ENCODE assay signal across 8 cellular contexts in genomic region chr11:107689317-107690202, GRCh38. TPM values are rescaled to one million over a fixed set of nuclear protein-coding genes. Genes with fewer than 3 reads are reported as not detected.
A peak's percentile ranks its signal among the peaks of the same experiment; 100 is the strongest.
DNase-seq lines count a peak whose midpoint lies in the region; ATAC-seq lines count a peak whose summit lies in the region.

No MANE protein-coding gene starts in this region.

- no peak overlapping the region for H3K4me3 ChIP-seq in mesendoderm (ENCODE audit: low read length)

- peak; percentile 31 for DNase-seq in activated gamma-delta T cell treated with Interleukin-2 at 50 U/mL for 16 hours
- DNase-seq in activated gamma-delta T cell (lab: John Stamatoyannopoulos, UW), result no peak
- peak; percentile 83 for DNase-seq in NCI-H69 (lab: John Stamatoyannopoulos, UW)
- DNase-seq in activated CD4-positive, alpha-beta T cell treated with anti-CD3 and anti-CD28 coated beads, Interleukin-2, amount 50 U/mL, for 4 hours, result peak; percentile 43 to 52
- peak; percentile 69 for DNase-seq in ecto neural progenitor cell (ENCODE audit: low spot score)
- DNase-seq in mesendoderm, result peak; percentile 64
- DNase-seq in stimulated activated CD8-positive, alpha-beta memory T cell treated with anti-CD3 and anti-CD28 coated beads, Interleukin-4, amount 100 ng/mL, for 48 hours, result peak; percentile 73

- peak; percentile 61 for ATAC-seq in HG03342 (IDR thresholded peaks at IDR 0.05; ENCODE audit: unreplicated experiment)

- H3K27ac ChIP-seq in mesendoderm (ENCODE audit: low read depth, low read length), result no peak overlapping the region

- no peak overlapping the region for H3K9ac ChIP-seq in mesendoderm (ENCODE audit: low read length)

- H3K4me1 ChIP-seq in mesendoderm (ENCODE audit: control insufficient read depth, low read depth, low read length), result no peaks in the 10 kb centered on the region

- no peaks in the 10 kb centered on the region for H3K79me2 ChIP-seq in mesendoderm (ENCODE audit: control insufficient read depth, insufficient read depth, low read length)

- no peak overlapping the region for H2AK5ac ChIP-seq in mesendoderm (ENCODE audit: low read length)

- H2BK120ac ChIP-seq in mesendoderm (ENCODE audit: low read depth, low read length), result no peak overlapping the region

- no peak overlapping the region for H3K18ac ChIP-seq in mesendoderm (ENCODE audit: low read length)

- no peak overlapping the region for H3K56ac ChIP-seq in mesendoderm (ENCODE audit: low read length)

- H3K36me3 ChIP-seq in mesendoderm (ENCODE audit: control insufficient read depth, insufficient read depth, low read length), result no peaks in the 10 kb centered on the region

- H3K79me1 ChIP-seq in mesendoderm (ENCODE audit: low read length), result no peaks in the 10 kb centered on the region

- no peak overlapping the region for H3K23ac ChIP-seq in mesendoderm (ENCODE audit: low read length)

- no peak overlapping the region for H2BK5ac ChIP-seq in mesendoderm (ENCODE audit: low read length)

- H3K4me2 ChIP-seq in mesendoderm (ENCODE audit: low read length), result no peak overlapping the region

- H4K8ac ChIP-seq in mesendoderm (ENCODE audit: low read depth, low read length), result no peak overlapping the region

- WGBS in mesendoderm (ENCODE audit: extremely low coverage, insufficient coverage, low lambda C conversion rate), result no CpG with 5 or more reads among the region's 11 CpGs

- no peak overlapping the region for H2BK15ac ChIP-seq in mesendoderm (replicated peaks; ENCODE audit: low read depth)

- no peak overlapping the region for H3K4ac ChIP-seq in mesendoderm (ENCODE audit: low read depth, low read length)

- H4K5ac ChIP-seq in mesendoderm (ENCODE audit: low read length), result no peak overlapping the region

- no peaks in the 10 kb centered on the region for H3K27me3 ChIP-seq in mesendoderm (ENCODE audit: insufficient read depth, low read length, poor library complexity)

RNA-seq across cellular contexts. Expression of gene SLN, which starts 22.3 kb away (rescaled TPM):
- polyA plus RNA-seq in mesendoderm (2013, experiment 1 of 2), result not detected
- not detected for polyA plus RNA-seq in mesendoderm (2013, experiment 2 of 2)
